ENCODE assay signal across 8 cellular contexts in the genomic region with DNA sequence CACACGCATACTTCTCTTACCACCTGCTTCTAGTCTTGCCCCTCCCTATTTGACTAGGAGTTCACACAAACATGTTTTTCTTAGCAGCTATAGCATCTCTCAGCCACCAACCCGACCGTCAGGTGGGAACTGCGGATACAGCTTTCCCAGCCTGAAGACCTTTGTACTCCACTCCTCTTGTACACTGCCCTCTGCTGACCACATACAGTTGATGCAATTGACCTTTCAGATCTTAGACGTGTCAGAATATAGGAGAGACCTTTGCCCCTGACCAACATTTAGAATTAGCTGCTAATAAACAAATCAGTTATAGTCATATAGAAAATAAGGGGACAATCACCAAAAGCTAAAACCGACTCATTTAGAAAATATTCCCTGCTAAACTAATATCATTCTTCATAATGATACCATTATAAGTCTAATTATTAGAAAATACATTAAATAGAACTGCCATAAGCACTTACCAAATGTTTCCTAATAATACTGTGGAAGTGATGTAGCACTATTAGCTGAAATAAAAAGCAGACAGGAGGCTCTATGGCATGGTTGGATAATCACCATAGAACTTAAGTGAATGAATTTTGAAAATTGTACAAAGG.
DNase-seq lines count a peak whose midpoint lies in the region; ATAC-seq and TF ChIP-seq lines count a peak whose summit lies in the region.

No MANE protein-coding gene starts in this region.

- H3K4me3 Mint-ChIP-seq in memory B cell, result no peak overlapping the region

- H2AK9ac ChIP-seq in IMR-90 (replicated peaks; ENCODE audit: low read depth, low read length, poor library complexity), result no peak overlapping the region

- no peak overlapping the region for H3K56ac ChIP-seq in IMR-90 (ENCODE audit: extremely low read depth, insufficient read depth, low read length)

- H4K8ac ChIP-seq in IMR-90 (ENCODE audit: low read depth in 2 of 2, low read length in 2 of 2), result no peak overlapping the region

- CTCF ChIA-PET in IMR-90 (lab: Yijun Ruan, JAX), result interaction anchor here (0.6 to 1.7 kb wide), 3 partner anchors 362 to 697 kb away, joined by 3 to 4 read pairs (median 3); no protein-coding TSS in a partner anchor

- H3K27me3 ChIP-seq in IMR-90 (ENCODE audit: control insufficient read depth, insufficient read depth, low read length), result no peaks in the 10 kb centered on the region

- H4K91ac ChIP-seq in IMR-90 (ENCODE audit: insufficient read depth, low read depth, low read length), result no peak overlapping the region

- no peaks in the 10 kb centered on the region for H3K4me1 ChIP-seq in IMR-90 (ENCODE audit: control insufficient read depth, insufficient read depth, low read length)

- POLR2A ChIA-PET in IMR-90 (lab: Charles Lee; ENCODE audit: unreplicated experiment), result no interaction called here

- H3K4me3 ChIP-seq in IMR-90 (ENCODE audit: insufficient read depth, low read depth, low read length) (no peak overlapping the region), lower leg skin (ENCODE audit: low read depth, poor library complexity, severe bottlenecking) (no peak overlapping the region)

- DNase-seq in activated CD4-positive, alpha-beta T cell treated with anti-CD3 and anti-CD28 coated beads for 48 hours, result peak; percentile 18
- no peak for DNase-seq in activated CD4-positive, alpha-beta T cell treated with anti-CD3 and anti-CD28 coated beads for 4 hours
- peak; percentile 26 for DNase-seq in H4 (ENCODE audit: low spot score)
- DNase-seq in IMR-90, result peak; percentile 49
- peak; percentile 17 for DNase-seq in NOMO-1 treated with DMSO at 0.1 percent for 48 hours (lab: John Stamatoyannopoulos, UW; ENCODE audit: unreplicated experiment)
- DNase-seq in dedifferentiated amniotic fluid mesenchymal stem cell (ENCODE audit: extremely low spot score), result peak; percentile 26
- DNase-seq in memory B cell (ENCODE audit: low spot score in 2 of 2), result peak; percentile 36 to 52
- no peak for DNase-seq in lower leg skin (ENCODE audit: low spot score in 2 of 2)

- TF ChIP-seq POLR2A in IMR-90 (IDR thresholded peaks at IDR 0.05; ENCODE audit: low read depth, low read length) (no peak), lower leg skin (IDR thresholded peaks at IDR 0.05) (no peak)

- no peaks in the 10 kb centered on the region for H3K9me3 Mint-ChIP-seq in memory B cell

- intact Hi-C loops in IMR-90 (cut with micrococcal nuclease) (loop anchor here (1.0 to 5.0 kb wide), 3 partner anchors 361 to 693 kb away; no protein-coding TSS in a partner anchor), lower leg skin (cut with DNase I; ENCODE audit: low total_unique reads) (no loop called here)

- no peak overlapping the region for H2BK5ac ChIP-seq in IMR-90 (ENCODE audit: low read depth, low read length, poor library complexity, severe bottlenecking)

- no peak overlapping the region for H3K18ac ChIP-seq in IMR-90 (ENCODE audit: low read depth, low read length)

- TF ChIP-seq CTCF in IMR-90 (conservative IDR thresholded peaks at IDR 0.05; ENCODE audit: low read depth, low read length), result peak; percentile 51
- no peak for TF ChIP-seq CTCF in lower leg skin (IDR thresholded peaks at IDR 0.05)

- H3K14ac ChIP-seq in IMR-90 (replicated peaks; ENCODE audit: low read depth, low read length), result no peak overlapping the region

- in situ Hi-C loops in IMR-90 (cut with MboI; ENCODE audit: low sequenced_read_pairs), result loop anchor here (10.0 kb wide), 1 partner anchor 535 kb away; no protein-coding TSS in a partner anchor

- dilution Hi-C loops in IMR-90 (cut with HindIII; ENCODE audit: low sequenced_read_pairs, unreplicated experiment), result no loop called here

- H3K27ac ChIP-seq in IMR-90 (ENCODE audit: insufficient read depth, low read length), result no peak overlapping the region

- H3K36me3 ChIP-seq in IMR-90 (ENCODE audit: control insufficient read depth, insufficient read depth, low read length), result no peaks in the 10 kb centered on the region

- H4K5ac ChIP-seq in IMR-90 (ENCODE audit: low read depth, low read length), result no peak overlapping the region

- TF ChIP-seq RAD21 in IMR-90 (IDR thresholded peaks at IDR 0.05; ENCODE audit: low read length), result peak; percentile 49; the same call in 1 of the 2 replicates

- no peaks in the 10 kb centered on the region for H3K79me1 ChIP-seq in IMR-90 (ENCODE audit: low read depth in 1 of 2, low read length in 2 of 2)

- H3K4ac ChIP-seq in IMR-90 (ENCODE audit: low read depth, low read length), result no peak overlapping the region

- H4K20me1 ChIP-seq in IMR-90 (ENCODE audit: insufficient read depth, low read length), result no peaks in the 10 kb centered on the region

- no peak overlapping the region for H2BK15ac ChIP-seq in IMR-90 (ENCODE audit: low read depth, low read length)

- no peak overlapping the region for H3K4me2 ChIP-seq in IMR-90 (ENCODE audit: low read depth, low read length)

- no peak overlapping the region for H3K9ac ChIP-seq in IMR-90 (ENCODE audit: low read depth, low read length)

- no TSS peak for BruUV-seq in IMR-90 (replicated peaks; lab: Mats Ljungman, UMichigan)

- no peak overlapping the region for H2AFZ ChIP-seq in IMR-90 (replicated peaks; ENCODE audit: low read length, poor library complexity)

- no peak overlapping the region for H3K27ac Mint-ChIP-seq in memory B cell

- no peak overlapping the region for H3K23ac ChIP-seq in IMR-90 (ENCODE audit: low read depth, low read length)

- H2BK20ac ChIP-seq in IMR-90 (ENCODE audit: low read depth, low read length), result no peak overlapping the region

- H3K27me3 Mint-ChIP-seq in memory B cell, result no peaks in the 10 kb centered on the region

- H2BK120ac ChIP-seq in IMR-90 (ENCODE audit: low read depth, low read length), result no peak overlapping the region

- no CpG with 5 or more reads among the region's 6 CpGs for WGBS in IMR-90 (ENCODE audit: extremely low coverage in 2 of 2, insufficient read length in 1 of 2), 2 experiments
- 36 to 40% methylated on average over 6 of the region's 6 CpGs for WGBS in lower leg skin, 2 donors

- H3K4me1 Mint-ChIP-seq in memory B cell, result peaks cover 5% of the 10 kb centered on the region

- ATAC-seq in IMR-90 (ENCODE audit: low read depth), result peak; percentile 77
- ATAC-seq in memory B cell (ENCODE audit: low read depth), result peak; percentile 68

- H3K9me1 ChIP-seq in IMR-90 (ENCODE audit: insufficient read depth, low read length), result no peaks in the 10 kb centered on the region

- no peaks in the 10 kb centered on the region for H3K9me3 ChIP-seq in IMR-90 (ENCODE audit: control insufficient read depth, insufficient read depth, low read length)

- no peak overlapping the region for H2AK5ac ChIP-seq in IMR-90 (ENCODE audit: low read depth, low read length)

- no peaks in the 10 kb centered on the region for H3K36me3 Mint-ChIP-seq in memory B cell

TF ChIP-seq in IMR-90, 13 proteins besides CTCF, POLR2A, EP300 and RAD21:
- no peak for TF ChIP-seq MAFK (IDR thresholded peaks at IDR 0.05; ENCODE audit: low read depth, low read length)
- TF ChIP-seq USF2 (IDR thresholded peaks at IDR 0.05; ENCODE audit: low read depth, low read length), result no peak
- TF ChIP-seq MAZ (IDR thresholded peaks at IDR 0.05; ENCODE audit: borderline replicate concordance, low read depth, low read length), result no peak
- peak; percentile 35; the same call in 1 of the 2 replicates for TF ChIP-seq SMC3 (IDR thresholded peaks at IDR 0.05; ENCODE audit: low read depth, low read length)

Comparison
In these comparisons a context has a peak if more than half of its experiments do, and no peak if none do; other contexts are left out.
1. DNase-seq: peak in activated CD4-positive, alpha-beta T cell treated with anti-CD3 and anti-CD28 coated beads for 48 hours (single experiment), H4 (single experiment), IMR-90 (single experiment), NOMO-1 treated with DMSO at 0.1 percent for 48 hours (single experiment), dedifferentiated amniotic fluid mesenchymal stem cell (single experiment) and memory B cell (2 of 2); none in activated CD4-positive, alpha-beta T cell treated with anti-CD3 and anti-CD28 coated beads for 4 hours (0 of 2) and lower leg skin (0 of 2).